Comparison of ENCODE assay signal across 13 cellular contexts in the genomic region with DNA sequence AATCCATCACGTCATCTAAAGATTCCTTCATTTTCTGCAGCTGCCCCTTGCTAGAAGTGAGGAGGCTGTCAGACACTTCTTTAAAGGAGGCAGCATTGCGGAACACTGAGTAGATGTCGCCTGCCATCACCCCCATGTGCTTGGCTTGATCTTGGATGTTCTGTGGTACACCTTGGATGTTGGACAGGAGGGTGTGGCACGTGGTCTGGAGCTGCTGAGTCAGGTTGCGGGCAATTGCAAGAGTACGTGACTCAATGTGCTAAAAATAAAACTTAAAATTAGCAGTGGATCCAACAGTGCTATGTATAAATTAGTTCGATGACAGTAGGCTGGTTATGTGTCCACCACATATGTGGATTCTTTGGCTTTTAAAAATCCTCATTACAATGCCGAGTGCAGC. TPM values are rescaled to one million over a fixed set of nuclear protein-coding genes. Genes with fewer than 3 reads are reported as not detected.
DNase-seq lines count a peak whose midpoint lies in the region; ATAC-seq, FAIRE-seq and TF ChIP-seq lines count a peak whose summit lies in the region.
"Had no signal": no experiment of that assay in that cellular context is flagged by ENCODE, and none has a peak within 500 bp of the region (broad histone marks: within the 10 kb centered on the region; RNA-seq: fewer than 3 reads in every experiment).

No MANE protein-coding gene starts in this region.

- TF ChIP-seq EP300 in HepG2 (IDR thresholded peaks at IDR 0.05; ENCODE audit: low read depth in 2 of 2, low read length in 2 of 2) (no peak), HepG2 (CRISPR knock-in tag; IDR thresholded peaks at IDR 0.05; ENCODE audit: borderline replicate concordance) (no peak)

- H3K79me2 ChIP-seq in HepG2 (ENCODE audit: insufficient read depth, low read length), result peaks cover 5% of the 10 kb centered on the region

- peak overlapping the region; percentile 14 for H3K27ac ChIP-seq in HepG2 (ENCODE audit: extremely low read length, insufficient read depth, low read length)

- 97% methylated on average over 8 of the region's 8 CpGs for WGBS in HepG2 (ENCODE audit: low lambda C conversion rate)

- H3K9me3 ChIP-seq in HepG2 (ENCODE audit: low read length), result no peaks in the 10 kb centered on the region

- peaks cover 27 to 59% of the 10 kb centered on the region in 2 experiments for H3K36me3 ChIP-seq in HepG2 (replicated peaks in 1 of 2; ENCODE audit: control insufficient read depth in 1 of 2, insufficient read depth in 2 of 2, low read length in 2 of 2)

- no peak overlapping the region for H3K4me2 ChIP-seq in HepG2 (ENCODE audit: low read depth, low read length)

- no peak for ATAC-seq in HepG2
- ATAC-seq in HG02870 (IDR thresholded peaks at IDR 0.05; ENCODE audit: unreplicated experiment), result no peak
- no peak for ATAC-seq in HG03097 (IDR thresholded peaks at IDR 0.05; ENCODE audit: low FRiP score, unreplicated experiment)

- TF ChIP-seq CTCF in choroid plexus epithelial cell (conservative IDR thresholded peaks at IDR 0.05; ENCODE audit: low read depth, low read length) (no peak), HepG2 (CRISPR knock-in tag; IDR thresholded peaks at IDR 0.05) (no peak)

- DNase-seq in AG20443 (ENCODE audit: low spot score) (peak; percentile 81), M059J (ENCODE audit: low read depth) (peak; percentile 85), choroid plexus epithelial cell (ENCODE audit: low read depth) (peak; percentile 57), HepG2 (ENCODE audit: low spot score) (no peak), T-helper 2 cell (no peak), cerebellar nuclear complex (lab: John Stamatoyannopoulos, UW) (no peak)
- DNase-seq: activated T-cell treated with anti-CD3 and anti-CD28 coated beads, Interleukin-2, amount 50 U/mL, for 48 hours; NCI-H2171 treated with DMSO at 0.1 percent for 48 hours; SIG-M5; substantia nigra had no signal

- CTCF ChIA-PET in HepG2 (lab: Yijun Ruan, JAX; ENCODE audit: low intra/inter-chr PET ratio, low total read pairs), result no interaction called here

- H3K27me3 ChIP-seq in HepG2 (ENCODE audit: control insufficient read depth in 1 of 2, insufficient read depth in 2 of 2, low read length in 2 of 2), result no peaks in the 10 kb centered on the region

- BruUV-seq in HepG2 (replicated peaks; lab: Mats Ljungman, UMichigan), result no TSS peak

- in situ Hi-C loops in HepG2 (cut with HindIII; ENCODE audit: extremely low pct_ligation_motif_present, low pct_unique_long_range_greater_than_20kb), result no loop called here

- intact Hi-C loops in HepG2 (cut with micrococcal nuclease; ENCODE audit: unreplicated experiment), result no loop called here

- H3K9ac ChIP-seq in HepG2 (ENCODE audit: insufficient read depth, low read depth, low read length), result no peak overlapping the region

- peaks cover 88% of the 10 kb centered on the region for H3K4me1 ChIP-seq in HepG2 (ENCODE audit: insufficient read depth, low read length)

- H3K4me3 ChIP-seq in choroid plexus epithelial cell (ENCODE audit: low read depth, low read length) (no peak overlapping the region), HepG2 (replicated peaks in 1 of 3; ENCODE audit: insufficient read depth in 1 of 3, low read depth in 2 of 3, low read length in 3 of 3) (no peak overlapping the region)
- H3K4me3 ChIP-seq: lung had no signal

- peak in 1 of 2 experiments; percentile 48; a peak in 1 of 4 replicates for TF ChIP-seq POLR2A in HepG2 (IDR thresholded peaks at IDR 0.05; ENCODE audit: insufficient read depth in 1 of 2, low read depth in 2 of 2, low read length in 2 of 2)

- POLR2A ChIA-PET in HepG2 (lab: Yijun Ruan, JAX), result interaction anchor here (0.6 to 1.1 kb wide), 3 partner anchors 10 to 39 kb away, joined by 3 read pairs; no protein-coding TSS in a partner anchor

- no peak for TF ChIP-seq RAD21 in HepG2 (CRISPR knock-in tag; IDR thresholded peaks at IDR 0.05)

- peaks cover 36% of the 10 kb centered on the region for H4K20me1 ChIP-seq in HepG2 (ENCODE audit: insufficient read depth, low read length)

- no peak for FAIRE-seq in HepG2 (lab: Jason Lieb, UNC)

- no peak overlapping the region for H2AFZ ChIP-seq in HepG2 (ENCODE audit: low read length)

TF ChIP-seq in HepG2, 621 proteins besides CTCF, POLR2A, EP300 and RAD21 (continues in another document):
- TF ChIP-seq MBD4 (IDR thresholded peaks at IDR 0.05; ENCODE audit: borderline replicate concordance, low read length) (peak; percentile 25; the same call in 1 of the 2 replicates), ADNP (CRISPR knock-in tag; IDR thresholded peaks at IDR 0.05) (no peak), MED1 (CRISPR knock-in tag; IDR thresholded peaks at IDR 0.05) (0 out of 2 replicates have a peak, but pooled peaks have one; percentile 20), SALL1 (CRISPR knock-in tag; IDR thresholded peaks at IDR 0.05) (0 out of 2 replicates have a peak, but pooled peaks have one; percentile 11), ZBTB38 (CRISPR knock-in tag; IDR thresholded peaks at IDR 0.05) (0 out of 2 replicates have a peak, but pooled peaks have one; percentile 43), THYN1 (CRISPR knock-in tag; IDR thresholded peaks at IDR 0.05; ENCODE audit: borderline replicate concordance, low read depth) (no peak), POLR2G (IDR thresholded peaks at IDR 0.05; ENCODE audit: low read depth, low read length) (peak; percentile 56; the same call in 1 of the 2 replicates), CBX2 (IDR thresholded peaks at IDR 0.05; ENCODE audit: low read depth, low read length) (no peak), CBX2 (CRISPR knock-in tag; IDR thresholded peaks at IDR 0.05; ENCODE audit: low read depth) (no peak)
- TF ChIP-seq, protein P1, sequence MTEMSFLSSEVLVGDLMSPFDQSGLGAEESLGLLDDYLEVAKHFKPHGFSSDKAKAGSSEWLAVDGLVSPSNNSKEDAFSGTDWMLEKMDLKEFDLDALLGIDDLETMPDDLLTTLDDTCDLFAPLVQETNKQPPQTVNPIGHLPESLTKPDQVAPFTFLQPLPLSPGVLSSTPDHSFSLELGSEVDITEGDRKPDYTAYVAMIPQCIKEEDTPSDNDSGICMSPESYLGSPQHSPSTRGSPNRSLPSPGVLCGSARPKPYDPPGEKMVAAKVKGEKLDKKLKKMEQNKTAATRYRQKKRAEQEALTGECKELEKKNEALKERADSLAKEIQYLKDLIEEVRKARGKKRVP (CRISPR knock-in tag; IDR thresholded peaks at IDR 0.05), result no peak

RNA-seq across cellular contexts. Expression of a gene that starts 10.9 kb away (rescaled TPM):
- total RNA-seq in M059J (2014; rRNA removed; shearing (Covaris generic)), result 82.0 and 96.6 TPM in 2 replicates
- 173 and 246 TPM in 2 replicates for total RNA-seq in HepG2 (2016; rRNA removed; fragmentation: Illumina TruSeq; extraction: Trizol)
- total RNA-seq in HepG2 (2016; cell fraction: cytosol; rRNA removed; fragmentation: Illumina TruSeq; extraction: Trizol; ENCODE audit: low read depth), result 50.1 and 56.5 TPM in 2 replicates
- 166 and 239 TPM in 2 replicates for total RNA-seq in HepG2 (2016; cell fraction: insoluble cytoplasmic fraction; rRNA removed; fragmentation: Illumina TruSeq; extraction: Trizol)
- 84.9 and 96.5 TPM in 2 replicates for total RNA-seq in HepG2 (2016; cell fraction: membrane; rRNA removed; fragmentation: Illumina TruSeq; extraction: Trizol)
- total RNA-seq in HepG2 (2016; cell fraction: nucleus; rRNA removed; fragmentation: Illumina TruSeq; extraction: Trizol), result 91.2 and 93.1 TPM in 2 replicates
- 822 and 951 TPM in 2 replicates for polyA plus RNA-seq in HepG2 (2011; rRNA removed)
- 1,188 and 1,378 TPM in 2 replicates for polyA plus RNA-seq in HepG2 (2011; cell fraction: cytosol; rRNA removed)
- 444 and 605 TPM in 2 replicates for polyA plus RNA-seq in HepG2 (2011; cell fraction: nucleus; rRNA removed)
- 656 and 669 TPM in 2 replicates for polyA plus RNA-seq in HepG2 (2012)
- polyA plus RNA-seq in HepG2 (2016; cell fraction: cytosol; fragmentation: Illumina TruSeq; extraction: Trizol; ENCODE audit: low read depth), result 43.1 and 46.9 TPM in 2 replicates
- 237 and 238 TPM in 2 replicates for polyA plus RNA-seq in HepG2 (2016; cell fraction: insoluble cytoplasmic fraction; fragmentation: Illumina TruSeq; extraction: Trizol; ENCODE audit: low read depth)
- polyA plus RNA-seq in HepG2 (2016; cell fraction: membrane; fragmentation: Illumina TruSeq; extraction: Trizol; ENCODE audit: low read depth), result 58.7 and 59.1 TPM in 2 replicates
- polyA plus RNA-seq in HepG2 (2016; cell fraction: nucleus; fragmentation: Illumina TruSeq; extraction: Trizol; ENCODE audit: insufficient read depth, low read depth), result 110 and 124 TPM in 2 replicates
- polyA minus RNA-seq in HepG2 (2011; rRNA and poly(A)+ RNA removed; ENCODE audit: low replicate concordance), result 19.7 and 3,602 TPM in 2 replicates
- 634 and 723 TPM in 2 replicates for polyA minus RNA-seq in HepG2 (2011; cell fraction: cytosol; rRNA and poly(A)+ RNA removed)
- polyA minus RNA-seq in HepG2 (2011; cell fraction: nucleus; rRNA and poly(A)+ RNA removed), result 230 and 413 TPM in 2 replicates

RNA-seq across cellular contexts. Expression of a gene that starts 13.7 kb away (rescaled TPM):
- total RNA-seq in M059J (2014; rRNA removed; shearing (Covaris generic)), result 18.8 and 28.4 TPM in 2 replicates
- total RNA-seq in HepG2 (2016; rRNA removed; fragmentation: Illumina TruSeq; extraction: Trizol), result 31.1 and 51.3 TPM in 2 replicates
- total RNA-seq in HepG2 (2016; cell fraction: cytosol; rRNA removed; fragmentation: Illumina TruSeq; extraction: Trizol; ENCODE audit: low read depth), result 8.8 and 9.4 TPM in 2 replicates
- 28.3 and 49.0 TPM in 2 replicates for total RNA-seq in HepG2 (2016; cell fraction: insoluble cytoplasmic fraction; rRNA removed; fragmentation: Illumina TruSeq; extraction: Trizol)
- 13.2 and 16.4 TPM in 2 replicates for total RNA-seq in HepG2 (2016; cell fraction: membrane; rRNA removed; fragmentation: Illumina TruSeq; extraction: Trizol)
- 28.7 and 30.6 TPM in 2 replicates for total RNA-seq in HepG2 (2016; cell fraction: nucleus; rRNA removed; fragmentation: Illumina TruSeq; extraction: Trizol)
- polyA plus RNA-seq in HepG2 (2011; rRNA removed), result 6.2 and 9.8 TPM in 2 replicates
- polyA plus RNA-seq in HepG2 (2011; cell fraction: cytosol; rRNA removed), result 3.9 and 4.5 TPM in 2 replicates
- polyA plus RNA-seq in HepG2 (2011; cell fraction: nucleus; rRNA removed), result 5.5 and 6.2 TPM in 2 replicates
- 8.1 and 13.3 TPM in 2 replicates for polyA plus RNA-seq in HepG2 (2012)
- polyA plus RNA-seq in HepG2 (2016; cell fraction: cytosol; fragmentation: Illumina TruSeq; extraction: Trizol; ENCODE audit: low read depth), result 0.77 and 1.1 TPM in 2 replicates
- 25.0 and 27.9 TPM in 2 replicates for polyA plus RNA-seq in HepG2 (2016; cell fraction: insoluble cytoplasmic fraction; fragmentation: Illumina TruSeq; extraction: Trizol; ENCODE audit: low read depth)
- 3.1 and 3.4 TPM in 2 replicates for polyA plus RNA-seq in HepG2 (2016; cell fraction: membrane; fragmentation: Illumina TruSeq; extraction: Trizol; ENCODE audit: low read depth)
- polyA plus RNA-seq in HepG2 (2016; cell fraction: nucleus; fragmentation: Illumina TruSeq; extraction: Trizol; ENCODE audit: insufficient read depth, low read depth), result 36.4 and 41.0 TPM in 2 replicates
- 10.4 and 16.3 TPM in 2 replicates for polyA minus RNA-seq in HepG2 (2011; rRNA and poly(A)+ RNA removed; ENCODE audit: low replicate concordance)
- 9.9 and 12.0 TPM in 2 replicates for polyA minus RNA-seq in HepG2 (2011; cell fraction: cytosol; rRNA and poly(A)+ RNA removed)
- polyA minus RNA-seq in HepG2 (2011; cell fraction: nucleus; rRNA and poly(A)+ RNA removed), result 21.0 and 21.8 TPM in 2 replicates

Comparison
In these comparisons a context has a peak if more than half of its experiments do, and no peak if none do; other contexts are left out.
1. DNase-seq: peak in AG20443 (single experiment), M059J (single experiment) and choroid plexus epithelial cell (single experiment); none in HepG2 (single experiment), T-helper 2 cell (0 of 5) and cerebellar nuclear complex (0 of 2).